In genomic region chr18:44713435-44713834, GRCh38 we compare ENCODE assay signal across 4 cellular contexts.
A peak's percentile ranks its signal among the peaks of the same experiment; 100 is the strongest.
TF ChIP-seq lines count a peak whose summit lies in the region.

No MANE protein-coding gene starts in this region.

TF ChIP-seq in SK-N-SH treated with all-trans-retinoic acid at 6 μM for 48 hours, 23 proteins besides CTCF, POLR2A, EP300 and RAD21:
- TF ChIP-seq PPARA (CRISPR knock-in tag; IDR thresholded peaks at IDR 0.05; ENCODE audit: borderline replicate concordance): no peak
- peak; percentile 96 for TF ChIP-seq ZNF70 (CRISPR knock-in tag; IDR thresholded peaks at IDR 0.05)
- TF ChIP-seq BACH2 (CRISPR knock-in tag; IDR thresholded peaks at IDR 0.05; ENCODE audit: borderline replicate concordance): no peak
- TF ChIP-seq CSDC2 (CRISPR knock-in tag; IDR thresholded peaks at IDR 0.05): no peak

TF ChIP-seq in SK-N-SH, 30 proteins besides CTCF, POLR2A, EP300 and RAD21 (continues in another document):
- TF ChIP-seq PBX3 (IDR thresholded peaks at IDR 0.05) (no peak), USF2 (IDR thresholded peaks at IDR 0.05; ENCODE audit: borderline replicate concordance, low read depth, low read length) (no peak), NFIC (IDR thresholded peaks at IDR 0.05; ENCODE audit: borderline replicate concordance) (no peak), YY1 (IDR thresholded peaks at IDR 0.05; ENCODE audit: low read depth) (no peak), SIN3A (IDR thresholded peaks at IDR 0.05; ENCODE audit: borderline replicate concordance, low read depth, low read length) (no peak), NRF1 (IDR thresholded peaks at IDR 0.05; ENCODE audit: low read depth, low read length) (no peak), FOSL2 (IDR thresholded peaks at IDR 0.05; ENCODE audit: borderline replicate concordance, low read depth) (no peak), FOXJ3 (CRISPR knock-in tag; IDR thresholded peaks at IDR 0.05) (no peak), EZH2phosphoT487 (IDR thresholded peaks at IDR 0.05; ENCODE audit: borderline replicate concordance, low read depth) (no peak), CHD2 (IDR thresholded peaks at IDR 0.05; ENCODE audit: low read length, partially characterized antibody) (no peak), IRF3 (IDR thresholded peaks at IDR 0.05; ENCODE audit: low read depth, low read length) (no peak), TAF1 (IDR thresholded peaks at IDR 0.05; ENCODE audit: borderline replicate concordance, low read depth, low read length) (no peak)
- TF ChIP-seq, protein P1, sequence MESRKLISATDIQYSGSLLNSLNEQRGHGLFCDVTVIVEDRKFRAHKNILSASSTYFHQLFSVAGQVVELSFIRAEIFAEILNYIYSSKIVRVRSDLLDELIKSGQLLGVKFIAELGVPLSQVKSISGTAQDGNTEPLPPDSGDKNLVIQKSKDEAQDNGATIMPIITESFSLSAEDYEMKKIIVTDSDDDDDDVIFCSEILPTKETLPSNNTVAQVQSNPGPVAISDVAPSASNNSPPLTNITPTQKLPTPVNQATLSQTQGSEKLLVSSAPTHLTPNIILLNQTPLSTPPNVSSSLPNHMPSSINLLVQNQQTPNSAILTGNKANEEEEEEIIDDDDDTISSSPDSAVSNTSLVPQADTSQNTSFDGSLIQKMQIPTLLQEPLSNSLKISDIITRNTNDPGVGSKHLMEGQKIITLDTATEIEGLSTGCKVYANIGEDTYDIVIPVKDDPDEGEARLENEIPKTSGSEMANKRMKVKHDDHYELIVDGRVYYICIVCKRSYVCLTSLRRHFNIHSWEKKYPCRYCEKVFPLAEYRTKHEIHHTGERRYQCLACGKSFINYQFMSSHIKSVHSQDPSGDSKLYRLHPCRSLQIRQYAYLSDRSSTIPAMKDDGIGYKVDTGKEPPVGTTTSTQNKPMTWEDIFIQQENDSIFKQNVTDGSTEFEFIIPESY (IDR thresholded peaks at IDR 0.05; ENCODE audit: borderline replicate concordance, low read depth): no peak
- TF ChIP-seq, protein P2, sequence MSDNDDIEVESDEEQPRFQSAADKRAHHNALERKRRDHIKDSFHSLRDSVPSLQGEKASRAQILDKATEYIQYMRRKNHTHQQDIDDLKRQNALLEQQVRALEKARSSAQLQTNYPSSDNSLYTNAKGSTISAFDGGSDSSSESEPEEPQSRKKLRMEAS (IDR thresholded peaks at IDR 0.05; ENCODE audit: low read depth): no peak

TF ChIP-seq in H1, 55 proteins besides CTCF, POLR2A, EP300 and RAD21:
- TF ChIP-seq CBX8 (IDR thresholded peaks at IDR 0.05; ENCODE audit: borderline replicate concordance, low read depth, low read length): no peak
- no peak for TF ChIP-seq BRCA1 (IDR thresholded peaks at IDR 0.05; ENCODE audit: low read depth, low read length)
- TF ChIP-seq KDM1A (IDR thresholded peaks at IDR 0.05; ENCODE audit: borderline replicate concordance, low read length): 0 out of 2 replicates have a peak, but pooled peaks have one; percentile 19
- no peak for TF ChIP-seq SP4 (IDR thresholded peaks at IDR 0.05; ENCODE audit: low read length)
- no peak for TF ChIP-seq TEAD4 (IDR thresholded peaks at IDR 0.05; ENCODE audit: low read depth, low read length)
- TF ChIP-seq ATF2 (IDR thresholded peaks at IDR 0.05; ENCODE audit: low read length): no peak

TF ChIP-seq in GM23338, 12 proteins besides CTCF, POLR2A, EP300 and RAD21:
- TF ChIP-seq ETS1 (IDR thresholded peaks at IDR 0.05) (no peak), ZNF462 (CRISPR knock-in tag; IDR thresholded peaks at IDR 0.05) (no peak), EZH2 (IDR thresholded peaks at IDR 0.05; ENCODE audit: low read depth, unreplicated experiment) (no peak), JUNB (IDR thresholded peaks at IDR 0.05; ENCODE audit: unreplicated experiment) (no peak), ZNF114 (CRISPR knock-in tag; IDR thresholded peaks at IDR 0.05) (no peak), POLR2AphosphoS5 (IDR thresholded peaks at IDR 0.05; ENCODE audit: low read depth) (no peak), EZH2phosphoT487 (IDR thresholded peaks at IDR 0.05; ENCODE audit: unreplicated experiment) (no peak)
TF ChIP-seq in GM23338: peak in this region for 0.
